18 cellular contexts compared by ENCODE assay signal in genomic region chr5:158942217-158942616, GRCh38.
DNase-seq lines count a peak whose midpoint lies in the region; ATAC-seq and TF ChIP-seq lines count a peak whose summit lies in the region.
"Had no signal": no experiment of that assay in that cellular context is flagged by ENCODE, and none has a peak within 500 bp of the region (broad histone marks: within the 10 kb centered on the region; RNA-seq: fewer than 3 reads in every experiment).

No MANE protein-coding gene starts in this region.

- no peak overlapping the region for H4K5ac ChIP-seq in IMR-90 (ENCODE audit: low read depth, low read length)

- H3K4me1 ChIP-seq in IMR-90 (ENCODE audit: control insufficient read depth, insufficient read depth, low read length) (0 out of 2 replicates have a peak, but pooled peaks cover 3% of the 10 kb centered on the region), hepatocyte (ENCODE audit: insufficient read depth) (no peaks in the 10 kb centered on the region), endodermal cell (ENCODE audit: control insufficient read depth, insufficient read depth, low read length) (peaks cover 3% of the 10 kb centered on the region)

- no peaks in the 10 kb centered on the region for H3K79me2 ChIP-seq in hepatocyte

- ATAC-seq in IMR-90 (ENCODE audit: low read depth): no peak
- ATAC-seq in stimulated activated naive B cell treated with anti-CD40 and anti-IgM and Interleukin-4, amounts not matched to agents 10 μg/mL and 1 μg/mL and 100 μg/mL, for 72 hours (replicated peaks): no peak
- ATAC-seq in activated naive CD8-positive, alpha-beta T cell treated with anti-CD3 and anti-CD28 coated beads, Interleukin-2, amount 50 U/mL, for 24 hours: no peak
- no peak for ATAC-seq in activated T-cell treated with anti-CD3 and anti-CD28 coated beads, Interleukin-2, amount 50 U/mL, for 4 hours
- ATAC-seq: HepG2 had no signal

- H4K20me1 ChIP-seq in IMR-90 (ENCODE audit: insufficient read depth, low read length) (no peaks in the 10 kb centered on the region), hepatocyte (ENCODE audit: insufficient read depth, poor library complexity, severe bottlenecking) (no peaks in the 10 kb centered on the region)

- no peak overlapping the region; the same call in 1 of the 2 replicates for H2BK120ac ChIP-seq in IMR-90 (ENCODE audit: low read depth, low read length)

- no peak overlapping the region for H4K8ac ChIP-seq in IMR-90 (ENCODE audit: low read depth in 2 of 2, low read length in 2 of 2)

- peak overlapping the region; percentile 75 for H3K27ac Mint-ChIP-seq in stimulated activated naive B cell treated with anti-CD40 and anti-IgM and Interleukin-4, amounts not matched to agents 10 μg/mL and 1 μg/mL and 100 μg/mL, for 72 hours
- no peak overlapping the region for H3K27ac Mint-ChIP-seq in activated naive CD8-positive, alpha-beta T cell treated with anti-CD3 and anti-CD28 coated beads, Interleukin-2, amount 50 U/mL, for 24 hours
- H3K27ac Mint-ChIP-seq in endodermal cell: no peak overlapping the region

- in situ Hi-C loops in IMR-90 (cut with MboI; ENCODE audit: low sequenced_read_pairs): no loop called here
- in situ Hi-C loops in brain microvascular endothelial cell (cut with HindIII; ENCODE audit: low pct_ligation_motif_present, low sequenced_read_pairs): no loop called here

- peak; percentile 25 for DNase-seq in IMR-90
- no peak for DNase-seq in brain microvascular endothelial cell
- no peak for DNase-seq in hepatocyte (ENCODE audit: low spot score)
- no peak for DNase-seq in stimulated activated naive B cell treated with anti-CD40 and anti-IgM and Interleukin-4, amounts not matched to agents 10 μg/mL and 1 μg/mL and 100 μg/mL, for 72 hours
- DNase-seq in activated naive CD8-positive, alpha-beta T cell treated with anti-CD3 and anti-CD28 coated beads, Interleukin-2, amount 50 U/mL, for 24 hours: no peak
- no peak for DNase-seq in activated T-cell treated with anti-CD3 and anti-CD28 coated beads, Interleukin-2, amount 50 U/mL, for 4 hours
- DNase-seq in endodermal cell: no peak
- DNase-seq: COR-L47; DMS153; Kasumi-1; NCI-H1436 treated with DMSO at 0.1 percent for 48 hours; NCI-H2081 treated with DMSO at 0.1 percent for 48 hours; NCI-H345; NCI-H69; NK-92 treated with Interleukin-12 subunit alpha and Interleukin-12 subunit beta, amount 100 ng/mL, for 24 hours had no signal

- H3K9ac ChIP-seq in IMR-90 (ENCODE audit: low read depth, low read length) (no peak overlapping the region), endodermal cell (ENCODE audit: extremely low read depth, low read length, poor library complexity, severe bottlenecking) (no peak overlapping the region)

- peaks cover 55 to 56% of the 10 kb centered on the region in 2 donors for H3K36me3 Mint-ChIP-seq in stimulated activated naive B cell treated with anti-CD40 and anti-IgM and Interleukin-4, amounts not matched to agents 10 μg/mL and 1 μg/mL and 100 μg/mL, for 72 hours
- no peaks in the 10 kb centered on the region for H3K36me3 Mint-ChIP-seq in activated naive CD8-positive, alpha-beta T cell treated with anti-CD3 and anti-CD28 coated beads, Interleukin-2, amount 50 U/mL, for 24 hours (ENCODE audit: low read depth)
- no peaks in the 10 kb centered on the region for H3K36me3 Mint-ChIP-seq in activated T-cell treated with anti-CD3 and anti-CD28 coated beads, Interleukin-2, amount 50 U/mL, for 4 hours (ENCODE audit: insufficient read depth)
- H3K36me3 Mint-ChIP-seq in endodermal cell (ENCODE audit: low read depth): no peaks in the 10 kb centered on the region

- peaks cover 65 to 85% of the 10 kb centered on the region in 2 donors for H3K4me1 Mint-ChIP-seq in stimulated activated naive B cell treated with anti-CD40 and anti-IgM and Interleukin-4, amounts not matched to agents 10 μg/mL and 1 μg/mL and 100 μg/mL, for 72 hours
- no peaks in the 10 kb centered on the region for H3K4me1 Mint-ChIP-seq in activated naive CD8-positive, alpha-beta T cell treated with anti-CD3 and anti-CD28 coated beads, Interleukin-2, amount 50 U/mL, for 24 hours
- no peaks in the 10 kb centered on the region for H3K4me1 Mint-ChIP-seq in activated T-cell treated with anti-CD3 and anti-CD28 coated beads, Interleukin-2, amount 50 U/mL, for 4 hours (ENCODE audit: low read depth)
- H3K4me1 Mint-ChIP-seq in endodermal cell: peaks cover 14% of the 10 kb centered on the region

- H3K36me3 ChIP-seq in IMR-90 (ENCODE audit: control insufficient read depth, insufficient read depth, low read length) (no peaks in the 10 kb centered on the region), brain microvascular endothelial cell (replicated peaks) (no peaks in the 10 kb centered on the region), hepatocyte (replicated peaks; ENCODE audit: insufficient read depth, low read depth) (no peaks in the 10 kb centered on the region), endodermal cell (ENCODE audit: control insufficient read depth, insufficient read depth, low read length) (no peaks in the 10 kb centered on the region)

- H2BK15ac ChIP-seq in IMR-90 (ENCODE audit: low read depth, low read length): no peak overlapping the region

- H3K9me3 Mint-ChIP-seq in stimulated activated naive B cell treated with anti-CD40 and anti-IgM and Interleukin-4, amounts not matched to agents 10 μg/mL and 1 μg/mL and 100 μg/mL, for 72 hours: peaks cover 0 to 3% of the 10 kb centered on the region in 2 donors
- H3K9me3 Mint-ChIP-seq in activated naive CD8-positive, alpha-beta T cell treated with anti-CD3 and anti-CD28 coated beads, Interleukin-2, amount 50 U/mL, for 24 hours: no peaks in the 10 kb centered on the region
- no peaks in the 10 kb centered on the region for H3K9me3 Mint-ChIP-seq in activated T-cell treated with anti-CD3 and anti-CD28 coated beads, Interleukin-2, amount 50 U/mL, for 4 hours
- no peaks in the 10 kb centered on the region for H3K9me3 Mint-ChIP-seq in endodermal cell

- TF ChIP-seq POLR2A in IMR-90 (IDR thresholded peaks at IDR 0.05; ENCODE audit: low read depth, low read length): no peak

- H2AK5ac ChIP-seq in IMR-90 (ENCODE audit: low read depth, low read length): no peak overlapping the region

- H2AK9ac ChIP-seq in IMR-90 (replicated peaks; ENCODE audit: low read depth, low read length, poor library complexity): no peak overlapping the region

- no peak overlapping the region for H2AFZ ChIP-seq in IMR-90 (replicated peaks; ENCODE audit: low read length, poor library complexity)
- H2AFZ ChIP-seq in hepatocyte: no peak overlapping the region

- no peaks in the 10 kb centered on the region for H3K9me3 ChIP-seq in IMR-90 (ENCODE audit: control insufficient read depth, insufficient read depth, low read length)
- no peaks in the 10 kb centered on the region for H3K9me3 ChIP-seq in hepatocyte (ENCODE audit: low read depth)
- H3K9me3 ChIP-seq in endodermal cell (ENCODE audit: control insufficient read depth, low read length): no peaks in the 10 kb centered on the region

- H2BK20ac ChIP-seq in IMR-90 (ENCODE audit: low read depth, low read length): 0 out of 2 replicates have a peak overlapping the region, but pooled peaks have one; percentile 61

- TF ChIP-seq CTCF in IMR-90 (conservative IDR thresholded peaks at IDR 0.05; ENCODE audit: low read depth, low read length) (no peak), brain microvascular endothelial cell (IDR thresholded peaks at IDR 0.05; ENCODE audit: low read depth, low read length, missing control alignments) (no peak), hepatocyte (IDR thresholded peaks at IDR 0.05; ENCODE audit: poor library complexity) (no peak), endodermal cell (conservative IDR thresholded peaks at IDR 0.05) (no peak)

- peaks cover 1% of the 10 kb centered on the region; the same call in 1 of the 2 replicates for H3K9me1 ChIP-seq in IMR-90 (ENCODE audit: insufficient read depth, low read length)

- H3K4me2 ChIP-seq in IMR-90 (ENCODE audit: low read depth, low read length) (no peak overlapping the region), hepatocyte (no peak overlapping the region)

- H3K4me3 Mint-ChIP-seq in stimulated activated naive B cell treated with anti-CD40 and anti-IgM and Interleukin-4, amounts not matched to agents 10 μg/mL and 1 μg/mL and 100 μg/mL, for 72 hours: no peak overlapping the region
- no peak overlapping the region for H3K4me3 Mint-ChIP-seq in activated naive CD8-positive, alpha-beta T cell treated with anti-CD3 and anti-CD28 coated beads, Interleukin-2, amount 50 U/mL, for 24 hours
- no peak overlapping the region for H3K4me3 Mint-ChIP-seq in activated T-cell treated with anti-CD3 and anti-CD28 coated beads, Interleukin-2, amount 50 U/mL, for 4 hours
- H3K4me3 Mint-ChIP-seq in endodermal cell: no peak overlapping the region

- no peaks in the 10 kb centered on the region for H3K9me2 ChIP-seq in hepatocyte (replicated peaks; ENCODE audit: insufficient read depth)

- no TSS peak for BruUV-seq in IMR-90 (replicated peaks; lab: Mats Ljungman, UMichigan)

- no peak overlapping the region for H3K4me3 ChIP-seq in IMR-90 (ENCODE audit: insufficient read depth, low read depth, low read length)
- no peak overlapping the region for H3K4me3 ChIP-seq in brain microvascular endothelial cell (ENCODE audit: low read depth, low read length)
- H3K4me3 ChIP-seq in hepatocyte: no peak overlapping the region
- H3K4me3 ChIP-seq in endodermal cell (ENCODE audit: low read length): no peak overlapping the region
- H3K4me3 ChIP-seq: SK-N-MC had no signal

- POLR2A ChIA-PET in IMR-90 (lab: Charles Lee; ENCODE audit: unreplicated experiment): no interaction called here

- H3K56ac ChIP-seq in IMR-90 (ENCODE audit: extremely low read depth, insufficient read depth, low read length): no peak overlapping the region

- WGBS in IMR-90 (ENCODE audit: extremely low coverage in 2 of 2, insufficient read length in 1 of 2), 2 experiments: no CpG with 5 or more reads among the region's 1 CpG
- 74% methylated on average over 1 of the region's 1 CpG for WGBS in hepatocyte (ENCODE audit: low lambda C conversion rate, missing lambda C conversion rate)
- WGBS in endodermal cell (ENCODE audit: insufficient coverage in 1 of 2, insufficient read length in 1 of 2), 2 experiments: 71 to 80% methylated on average over 1 of the region's 1 CpG

- no peak overlapping the region for H2BK5ac ChIP-seq in IMR-90 (ENCODE audit: low read depth, low read length, poor library complexity, severe bottlenecking)

- H3K4ac ChIP-seq in IMR-90 (ENCODE audit: low read depth, low read length): no peak overlapping the region

- no peak for TF ChIP-seq RAD21 in IMR-90 (IDR thresholded peaks at IDR 0.05; ENCODE audit: low read length)

- no peaks in the 10 kb centered on the region for H3K79me1 ChIP-seq in IMR-90 (ENCODE audit: low read depth in 1 of 2, low read length in 2 of 2)

- H3K27me3 ChIP-seq in IMR-90 (ENCODE audit: control insufficient read depth, insufficient read depth, low read length) (no peaks in the 10 kb centered on the region), brain microvascular endothelial cell (replicated peaks) (no peaks in the 10 kb centered on the region), hepatocyte (no peaks in the 10 kb centered on the region), endodermal cell (ENCODE audit: control insufficient read depth, insufficient read depth, low read length, poor library complexity, severe bottlenecking) (no peaks in the 10 kb centered on the region)

- H4K91ac ChIP-seq in IMR-90 (ENCODE audit: insufficient read depth, low read depth, low read length): no peak overlapping the region

- intact Hi-C loops in IMR-90 (cut with micrococcal nuclease): loop anchor here (10.0 kb wide), 1 partner anchor 163 kb away; no protein-coding TSS in a partner anchor

- H3K23ac ChIP-seq in IMR-90 (ENCODE audit: low read depth, low read length): no peak overlapping the region

- dilution Hi-C loops in IMR-90 (cut with HindIII; ENCODE audit: low sequenced_read_pairs, unreplicated experiment): no loop called here

- no peak overlapping the region for H3K27ac ChIP-seq in IMR-90 (ENCODE audit: insufficient read depth, low read length)
- H3K27ac ChIP-seq in brain microvascular endothelial cell: peak overlapping the region; percentile 61
- peak overlapping the region; percentile 12 for H3K27ac ChIP-seq in hepatocyte
- no peak overlapping the region for H3K27ac ChIP-seq in endodermal cell (ENCODE audit: low read depth, low read length)
- H3K27ac ChIP-seq: C4-2B, SK-N-MC had no signal

- H3K27me3 Mint-ChIP-seq in stimulated activated naive B cell treated with anti-CD40 and anti-IgM and Interleukin-4, amounts not matched to agents 10 μg/mL and 1 μg/mL and 100 μg/mL, for 72 hours: no peaks in the 10 kb centered on the region
- H3K27me3 Mint-ChIP-seq in activated naive CD8-positive, alpha-beta T cell treated with anti-CD3 and anti-CD28 coated beads, Interleukin-2, amount 50 U/mL, for 24 hours: peaks cover 2% of the 10 kb centered on the region
- no peaks in the 10 kb centered on the region for H3K27me3 Mint-ChIP-seq in activated T-cell treated with anti-CD3 and anti-CD28 coated beads, Interleukin-2, amount 50 U/mL, for 4 hours (ENCODE audit: low read depth)
- peaks cover 34% of the 10 kb centered on the region for H3K27me3 Mint-ChIP-seq in endodermal cell (ENCODE audit: insufficient read depth)

- H3K18ac ChIP-seq in IMR-90 (ENCODE audit: low read depth, low read length): no peak overlapping the region

- CTCF ChIA-PET in IMR-90 (lab: Yijun Ruan, JAX): no interaction called here

- H3K14ac ChIP-seq in IMR-90 (replicated peaks; ENCODE audit: low read depth, low read length): no peak overlapping the region

Comparison
In these comparisons a context has a peak if more than half of its experiments do, and no peak if none do; other contexts are left out.
1. H3K27ac ChIP-seq: peak in brain microvascular endothelial cell (single experiment) and hepatocyte (single experiment); none in IMR-90 (single experiment) and endodermal cell (single experiment).